Comparison of ENCODE assay signal across 27 cellular contexts in the genomic region with DNA sequence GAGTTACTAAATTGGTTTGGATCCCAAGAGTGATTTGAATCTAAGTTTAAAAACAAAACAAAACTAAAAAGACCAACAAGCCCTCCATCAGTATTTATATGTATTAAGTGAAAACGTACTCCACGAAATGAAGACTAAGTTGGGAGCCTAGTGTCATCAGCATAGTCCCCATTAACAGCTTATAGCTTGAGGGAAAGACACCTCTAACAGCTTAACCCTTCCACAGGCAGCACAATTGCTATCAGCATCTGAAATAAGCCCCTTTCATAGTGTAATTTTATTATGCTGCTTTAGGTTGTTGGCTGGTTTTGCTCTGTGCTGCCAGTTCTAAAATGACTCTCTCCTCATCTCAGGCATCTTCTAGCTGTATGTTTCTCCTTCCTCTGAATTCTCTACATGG. TPM values are rescaled to one million over a fixed set of nuclear protein-coding genes. Genes with fewer than 3 reads are reported as not detected.
"Had no signal": no experiment of that assay in that cellular context is flagged by ENCODE, and none has a peak within 500 bp of the region (broad histone marks: within the 10 kb centered on the region; RNA-seq: fewer than 3 reads in every experiment).

No MANE protein-coding gene starts in this region.

- ATAC-seq: left colon; mucosa of descending colon; naive thymus-derived CD4-positive, alpha-beta T cell; natural killer cell treated with Interleukin-12 subunit alpha and Interleukin-12 subunit beta and Interleukin-15 and Interleukin-18, amount 100 ng/mL, for 72 hours; right lobe of liver; stimulated activated memory B cell treated with anti-CD40 and anti-IgM and Interleukin-4, amounts not matched to agents 10 μg/mL and 1 μg/mL and 100 μg/mL, for 72 hours; stimulated activated naive CD8-positive, alpha-beta T cell treated with anti-CD3 and anti-CD28 coated beads, Interleukin-15, amount 100 ng/mL, for 72 hours had no signal

- H3K27me3 ChIP-seq: ovary, right atrium auricular region, right lobe of liver, tibial nerve, uterus had no signal

- H3K4me3 Mint-ChIP-seq: naive thymus-derived CD4-positive, alpha-beta T cell; natural killer cell treated with Interleukin-12 subunit alpha and Interleukin-12 subunit beta and Interleukin-15 and Interleukin-18, amount 100 ng/mL, for 72 hours; stimulated activated memory B cell treated with anti-CD40 and anti-IgM and Interleukin-4, amounts not matched to agents 10 μg/mL and 1 μg/mL and 100 μg/mL, for 72 hours; stimulated activated naive CD8-positive, alpha-beta T cell treated with anti-CD3 and anti-CD28 coated beads, Interleukin-15, amount 100 ng/mL, for 72 hours; type B pancreatic cell had no signal

- H3K36me3 ChIP-seq: left ventricle myocardium inferior, ovary, right atrium auricular region, right lobe of liver, tibial nerve, uterus had no signal

- H3K4me2 ChIP-seq: smooth muscle cell had no signal

- H3K9me3 ChIP-seq: mucosa of descending colon, ovary, right atrium auricular region, right lobe of liver, tibial nerve, uterus had no signal

- H3K9me3 Mint-ChIP-seq: natural killer cell treated with Interleukin-12 subunit alpha and Interleukin-12 subunit beta and Interleukin-15 and Interleukin-18, amount 100 ng/mL, for 72 hours; stimulated activated memory B cell treated with anti-CD40 and anti-IgM and Interleukin-4, amounts not matched to agents 10 μg/mL and 1 μg/mL and 100 μg/mL, for 72 hours; stimulated activated naive CD8-positive, alpha-beta T cell treated with anti-CD3 and anti-CD28 coated beads, Interleukin-15, amount 100 ng/mL, for 72 hours had no signal

- H3K27ac ChIP-seq: left ventricle myocardium inferior, ovary, right atrium auricular region, right lobe of liver, tibial nerve, uterus had no signal

- H3K27me3 Mint-ChIP-seq: natural killer cell treated with Interleukin-12 subunit alpha and Interleukin-12 subunit beta and Interleukin-15 and Interleukin-18, amount 100 ng/mL, for 72 hours; progenitor cell of endocrine pancreas; stimulated activated memory B cell treated with anti-CD40 and anti-IgM and Interleukin-4, amounts not matched to agents 10 μg/mL and 1 μg/mL and 100 μg/mL, for 72 hours; stimulated activated naive CD8-positive, alpha-beta T cell treated with anti-CD3 and anti-CD28 coated beads, Interleukin-15, amount 100 ng/mL, for 72 hours had no signal

- H3K36me3 Mint-ChIP-seq: naive thymus-derived CD4-positive, alpha-beta T cell; natural killer cell treated with Interleukin-12 subunit alpha and Interleukin-12 subunit beta and Interleukin-15 and Interleukin-18, amount 100 ng/mL, for 72 hours; stimulated activated memory B cell treated with anti-CD40 and anti-IgM and Interleukin-4, amounts not matched to agents 10 μg/mL and 1 μg/mL and 100 μg/mL, for 72 hours; type B pancreatic cell had no signal

- DNase-seq: hippocampal formation; kidney; left colon; left ventricle myocardium inferior; mesendoderm; midbrain; mucosa of descending colon; naive thymus-derived CD4-positive, alpha-beta T cell; ovary; right lobe of liver; stimulated activated CD4-positive, alpha-beta T cell treated with anti-CD3 and anti-CD28 coated beads, Interleukin-1b, Interleukin-23, amount 100 ng/mL, for 48 hours; stimulated activated CD4-positive, alpha-beta T cell treated with anti-CD3 and anti-CD28 coated beads, Interleukin-2, amount 100 ng/mL, for 48 hours; stimulated activated CD4-positive, alpha-beta T cell treated with anti-CD3 and anti-CD28 coated beads, Interleukin-4, amount 100 ng/mL, for 4 hours; stimulated activated CD8-positive, alpha-beta memory T cell treated with anti-CD3 and anti-CD28 coated beads, Interleukin-4, amount 100 ng/mL, for 48 hours; stimulated activated naive CD4-positive, alpha-beta T cell treated with Interleukin-2 at 50 U/mL for 16 hours; stimulated activated naive CD8-positive, alpha-beta T cell treated with anti-CD3 and anti-CD28 coated beads, Interleukin-15, amount 100 ng/mL, for 72 hours; substantia nigra; uterus had no signal

- H3K4me1 Mint-ChIP-seq: stimulated activated memory B cell treated with anti-CD40 and anti-IgM and Interleukin-4, amounts not matched to agents 10 μg/mL and 1 μg/mL and 100 μg/mL, for 72 hours had no signal

- H3K27ac Mint-ChIP-seq: natural killer cell treated with Interleukin-12 subunit alpha and Interleukin-12 subunit beta and Interleukin-15 and Interleukin-18, amount 100 ng/mL, for 72 hours; progenitor cell of endocrine pancreas; stimulated activated memory B cell treated with anti-CD40 and anti-IgM and Interleukin-4, amounts not matched to agents 10 μg/mL and 1 μg/mL and 100 μg/mL, for 72 hours; stimulated activated naive CD8-positive, alpha-beta T cell treated with anti-CD3 and anti-CD28 coated beads, Interleukin-15, amount 100 ng/mL, for 72 hours; type B pancreatic cell had no signal

- H3K4me3 ChIP-seq: left ventricle myocardium inferior, lung, mucosa of descending colon, ovary, right atrium auricular region, right lobe of liver, smooth muscle cell, tibial nerve, uterus had no signal

- H3K4me1 ChIP-seq: left ventricle myocardium inferior, right atrium auricular region, right lobe of liver, tibial nerve, uterus had no signal

RNA-seq across cellular contexts. Expression of gene ST6GALNAC5, which starts 25.8 kb away (rescaled TPM):
- total RNA-seq: naive thymus-derived CD4-positive, alpha-beta T cell; natural killer cell treated with Interleukin-12 subunit alpha and Interleukin-12 subunit beta and Interleukin-15 and Interleukin-18, amount 100 ng/mL, for 72 hours; pulmonary artery endothelial cell; right lobe of liver had no signal
